In the genomic region with DNA sequence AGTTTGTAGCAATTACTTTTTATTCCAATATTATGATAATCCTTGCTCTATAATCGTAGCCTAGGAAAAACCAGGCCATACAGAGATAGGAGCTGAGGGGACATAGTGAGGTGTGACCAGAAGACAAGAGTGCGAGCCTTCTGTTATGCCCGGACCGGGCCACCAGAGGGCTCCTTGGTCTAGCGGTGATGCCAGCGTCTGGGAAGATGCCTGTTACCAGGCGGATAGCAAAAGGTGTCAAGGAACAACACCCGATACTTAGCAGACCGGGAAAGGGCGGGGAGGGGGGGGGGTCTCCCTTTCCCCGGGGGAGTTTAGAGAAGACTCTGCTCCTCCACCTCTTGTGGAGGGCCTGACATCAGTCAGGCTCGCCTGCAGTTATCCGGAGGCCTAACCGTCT, we compare ENCODE assay signal across 8 cellular contexts.
DNase-seq lines count a peak whose midpoint lies in the region; ATAC-seq and TF ChIP-seq lines count a peak whose summit lies in the region.
"Not testable (repeated sequence)": the region's sequence is repeated elsewhere in the genome, so short reads cannot be mapped to it uniquely, and the experiment has no call there.

No MANE protein-coding gene starts in this region.

- H3K36me3 Mint-ChIP-seq in CD4-positive, CD25-positive, alpha-beta regulatory T cell; activated T-helper 1 cell treated with anti-CD3 and anti-CD28 coated beads, Interleukin-12 subunit alpha, Interleukin-12 subunit beta, Interleukin-2, Interleukin-4 antibody, amounts not matched to agents 30 ng/mL and 10 ng/mL and 1 ng/mL, durations not matched to agents 14 hours and 24 hours and 36 hours (ENCODE audit: low read depth); nephron progenitor cell (ENCODE audit: low read depth); type B pancreatic cell: not testable (repeated sequence)

- TF ChIP-seq CTCF in Panc1 (IDR thresholded peaks at IDR 0.05), result peak; percentile 17
- not testable (repeated sequence) for TF ChIP-seq CTCF in colonic mucosa (IDR thresholded peaks at IDR 0.05); nephron progenitor cell (IDR thresholded peaks at IDR 0.05)
- TF ChIP-seq CTCF in left ventricle myocardium inferior (IDR thresholded peaks at IDR 0.05; ENCODE audit: borderline replicate concordance), result peak; percentile 20
- TF ChIP-seq CTCF in type B pancreatic cell (conservative IDR thresholded peaks at IDR 0.05), result peak; percentile 44

- not testable (repeated sequence) for H3K79me2 ChIP-seq in GM23248 (ENCODE audit: insufficient read depth)

- not testable (repeated sequence) for H3K27me3 Mint-ChIP-seq in CD4-positive, CD25-positive, alpha-beta regulatory T cell; activated T-helper 1 cell treated with anti-CD3 and anti-CD28 coated beads, Interleukin-12 subunit alpha, Interleukin-12 subunit beta, Interleukin-2, Interleukin-4 antibody, amounts not matched to agents 30 ng/mL and 10 ng/mL and 1 ng/mL, durations not matched to agents 14 hours and 24 hours and 36 hours (ENCODE audit: insufficient read depth); nephron progenitor cell (ENCODE audit: low read depth, poor library complexity); type B pancreatic cell

- 4 to 9% methylated on average over 10 to 11 of the region's 14 CpGs for WGBS in GM23248 (ENCODE audit: low coverage in 1 of 2, low lambda C conversion rate in 2 of 2, missing lambda C conversion rate in 2 of 2), 2 experiments

- not testable (repeated sequence) for H3K36me3 ChIP-seq in CD4-positive, CD25-positive, alpha-beta regulatory T cell (ENCODE audit: control insufficient read depth, insufficient read depth, low read length); GM23248 (ENCODE audit: low read depth); Panc1 (ENCODE audit: control insufficient read depth, insufficient read depth, low read length); colonic mucosa; left ventricle myocardium inferior

- BruUV-seq in Panc1 (replicated peaks; lab: Mats Ljungman, UMichigan), result not testable (repeated sequence)

- intact Hi-C loops in Panc1 (cut with micrococcal nuclease; ENCODE audit: unreplicated experiment); activated T-helper 1 cell treated with anti-CD3 and anti-CD28 coated beads, Interleukin-12 subunit alpha, Interleukin-12 subunit beta, Interleukin-2, Interleukin-4 antibody, amounts not matched to agents 30 ng/mL and 10 ng/mL and 1 ng/mL, durations not matched to agents 14 hours and 24 hours and 36 hours (cut with micrococcal nuclease); colonic mucosa (cut with DNase I); left ventricle myocardium inferior (cut with micrococcal nuclease): not testable (repeated sequence)

- H3K9me2 ChIP-seq in GM23248 (ENCODE audit: insufficient read depth), result not testable (repeated sequence)

- CTCF ChIA-PET in Panc1 (lab: Charles Lee), result not testable (repeated sequence)

- POLR2A ChIA-PET in Panc1 (lab: Charles Lee), result not testable (repeated sequence)

- not testable (repeated sequence) for H3K4me3 ChIP-seq in CD4-positive, CD25-positive, alpha-beta regulatory T cell (ENCODE audit: low read depth, low read length); GM23248; Panc1 (ENCODE audit: low read depth in 2 of 2, low read length in 2 of 2); colonic mucosa; left ventricle myocardium inferior

- H3K9me3 Mint-ChIP-seq in CD4-positive, CD25-positive, alpha-beta regulatory T cell; activated T-helper 1 cell treated with anti-CD3 and anti-CD28 coated beads, Interleukin-12 subunit alpha, Interleukin-12 subunit beta, Interleukin-2, Interleukin-4 antibody, amounts not matched to agents 30 ng/mL and 10 ng/mL and 1 ng/mL, durations not matched to agents 14 hours and 24 hours and 36 hours; nephron progenitor cell; type B pancreatic cell: not testable (repeated sequence)

- not testable (repeated sequence) for H3K4me1 ChIP-seq in CD4-positive, CD25-positive, alpha-beta regulatory T cell (ENCODE audit: control insufficient read depth, insufficient read depth, low read length, poor library complexity, severe bottlenecking); GM23248 (ENCODE audit: insufficient read depth); Panc1 (ENCODE audit: control insufficient read depth, insufficient read depth, low read length); colonic mucosa; left ventricle myocardium inferior

- not testable (repeated sequence) for ATAC-seq in CD4-positive, CD25-positive, alpha-beta regulatory T cell (ENCODE audit: low read depth in 2 of 2)
- ATAC-seq in Panc1, result peak; percentile 41; the same call in 1 of the 2 replicates

- in situ Hi-C loops in GM23248 (cut with MboI); Panc1 (cut with HindIII; ENCODE audit: low pct_unique_long_range_greater_than_20kb, low sequenced_read_pairs): not testable (repeated sequence)

- not testable (repeated sequence) for H3K4me2 ChIP-seq in GM23248 (ENCODE audit: unreplicated experiment)

- peaks cover 0 to 13% (median 8%) of the 10 kb centered on the region in 4 donors for H3K4me1 Mint-ChIP-seq in CD4-positive, CD25-positive, alpha-beta regulatory T cell
- peaks cover 11% of the 10 kb centered on the region for H3K4me1 Mint-ChIP-seq in activated T-helper 1 cell treated with anti-CD3 and anti-CD28 coated beads, Interleukin-12 subunit alpha, Interleukin-12 subunit beta, Interleukin-2, Interleukin-4 antibody, amounts not matched to agents 30 ng/mL and 10 ng/mL and 1 ng/mL, durations not matched to agents 14 hours and 24 hours and 36 hours (ENCODE audit: low read depth)
- not testable (repeated sequence) for H3K4me1 Mint-ChIP-seq in nephron progenitor cell; type B pancreatic cell (ENCODE audit: unreplicated experiment)

- H4K20me1 ChIP-seq in GM23248 (ENCODE audit: insufficient read depth), result not testable (repeated sequence)

- H2AFZ ChIP-seq in GM23248, result not testable (repeated sequence)

- peak in 1 of 3 donors; percentile 30 for DNase-seq in CD4-positive, CD25-positive, alpha-beta regulatory T cell
- DNase-seq in GM23248 (peak; percentile 44), colonic mucosa (peak; percentile 30), nephron progenitor cell (peak; percentile 15)
- DNase-seq in Panc1 (ENCODE audit: low read depth, low spot score); activated T-helper 1 cell treated with anti-CD3 and anti-CD28 coated beads, Interleukin-12 subunit alpha, Interleukin-12 subunit beta, Interleukin-2, Interleukin-4 antibody, amounts not matched to agents 30 ng/mL and 10 ng/mL and 1 ng/mL, durations not matched to agents 14 hours and 24 hours and 36 hours (ENCODE audit: low spot score); left ventricle myocardium inferior; type B pancreatic cell (ENCODE audit: extremely low spot score, unreplicated experiment): not testable (repeated sequence)

- H3K9ac ChIP-seq in GM23248; colonic mucosa (ENCODE audit: low read depth in 2 of 2, low read length in 2 of 2): not testable (repeated sequence)

- not testable (repeated sequence) for H3K27ac Mint-ChIP-seq in CD4-positive, CD25-positive, alpha-beta regulatory T cell; nephron progenitor cell; type B pancreatic cell
- peak overlapping the region; percentile 71 for H3K27ac Mint-ChIP-seq in activated T-helper 1 cell treated with anti-CD3 and anti-CD28 coated beads, Interleukin-12 subunit alpha, Interleukin-12 subunit beta, Interleukin-2, Interleukin-4 antibody, amounts not matched to agents 30 ng/mL and 10 ng/mL and 1 ng/mL, durations not matched to agents 14 hours and 24 hours and 36 hours

- not testable (repeated sequence) for H3K27me3 ChIP-seq in CD4-positive, CD25-positive, alpha-beta regulatory T cell (ENCODE audit: control insufficient read depth, insufficient read depth, low read length); GM23248 (replicated peaks; ENCODE audit: insufficient read depth); Panc1 (ENCODE audit: control insufficient read depth, insufficient read depth, low read length); colonic mucosa; left ventricle myocardium inferior (ENCODE audit: low read depth)

- peak overlapping the region; percentile 66 to 94 (median 76) for H3K4me3 Mint-ChIP-seq in CD4-positive, CD25-positive, alpha-beta regulatory T cell
- not testable (repeated sequence) for H3K4me3 Mint-ChIP-seq in activated T-helper 1 cell treated with anti-CD3 and anti-CD28 coated beads, Interleukin-12 subunit alpha, Interleukin-12 subunit beta, Interleukin-2, Interleukin-4 antibody, amounts not matched to agents 30 ng/mL and 10 ng/mL and 1 ng/mL, durations not matched to agents 14 hours and 24 hours and 36 hours; nephron progenitor cell
- peak overlapping the region; percentile 81 for H3K4me3 Mint-ChIP-seq in type B pancreatic cell

- not testable (repeated sequence) for H3F3A ChIP-seq in GM23248 (ENCODE audit: insufficient read depth)

- H3K27ac ChIP-seq in CD4-positive, CD25-positive, alpha-beta regulatory T cell (ENCODE audit: insufficient read depth, low read length, poor library complexity, severe bottlenecking); GM23248; Panc1 (ENCODE audit: low read length); colonic mucosa; left ventricle myocardium inferior (replicated peaks): not testable (repeated sequence)

- not testable (repeated sequence) for H3K9me3 ChIP-seq in CD4-positive, CD25-positive, alpha-beta regulatory T cell (ENCODE audit: control insufficient read depth in 2 of 2, low read length in 2 of 2); GM23248 (ENCODE audit: low read depth); Panc1 (ENCODE audit: control insufficient read depth, insufficient read depth, low read depth, low read length); colonic mucosa; left ventricle myocardium inferior (replicated peaks)
